In genomic region chr5:111512406-111513174, GRCh38 we compare ENCODE assay signal across 8 cellular contexts. TPM values are rescaled to one million over a fixed set of nuclear protein-coding genes. Genes with fewer than 3 reads are reported as not detected.
DNase-seq lines count a peak whose midpoint lies in the region; ATAC-seq and TF ChIP-seq lines count a peak whose summit lies in the region.

Gene STARD4 (minus strand): TSS chr5:111512535. CDS start chr5:111507433, 5,102 bp downstream.

- peak; percentile 95 for ATAC-seq in GM21717 (IDR thresholded peaks at IDR 0.05; ENCODE audit: unreplicated experiment)
- ATAC-seq in Panc1 = peak; percentile 99
- ATAC-seq in activated T-cell treated with anti-CD3 and anti-CD28 coated beads, Interleukin-2, amount 50 U/mL, for 4 hours = peak; percentile 94 to 96

- H3K27me3 ChIP-seq in Panc1 (ENCODE audit: control insufficient read depth, insufficient read depth, low read length) = no peaks in the 10 kb centered on the region; the same call in none of the 2 replicates
- H3K27me3 ChIP-seq in esophagus (ENCODE audit: control insufficient read depth in 1 of 2, insufficient read depth in 2 of 2, low read length in 2 of 2) = no peaks in the 10 kb centered on the region
- H3K27me3 ChIP-seq in mucosa of stomach (ENCODE audit: control insufficient read depth, insufficient read depth, low read length) = no peaks in the 10 kb centered on the region

- no peaks in the 10 kb centered on the region for H3K36me3 ChIP-seq in Panc1 (ENCODE audit: control insufficient read depth, insufficient read depth, low read length)
- no peaks in the 10 kb centered on the region for H3K36me3 ChIP-seq in esophagus (ENCODE audit: control insufficient read depth in 2 of 2, insufficient read depth in 2 of 2, low read length in 1 of 2)
- H3K36me3 ChIP-seq in mucosa of stomach (ENCODE audit: control insufficient read depth, insufficient read depth, low read length) = no peaks in the 10 kb centered on the region

- peak; percentile 87 for DNase-seq in DMS153 (lab: John Stamatoyannopoulos, UW)
- DNase-seq in KBM-7 = peak; percentile 98
- DNase-seq in Panc1 (ENCODE audit: low read depth, low spot score) = peak; percentile 69
- peak; percentile 91 for DNase-seq in activated T-cell treated with anti-CD3 and anti-CD28 coated beads, Interleukin-2, amount 50 U/mL, for 4 hours
- DNase-seq in stimulated activated CD8-positive, alpha-beta memory T cell treated with anti-CD3 and anti-CD28 coated beads, Interleukin-7, amount 100 ng/mL, for 1 hour (ENCODE audit: low read depth in 2 of 2) = peak; percentile 85 to 90

- no peaks in the 10 kb centered on the region for H3K9me3 Mint-ChIP-seq in activated T-cell treated with anti-CD3 and anti-CD28 coated beads, Interleukin-2, amount 50 U/mL, for 4 hours

- H3K4me3 ChIP-seq in Panc1 (ENCODE audit: low read depth in 2 of 2, low read length in 2 of 2) = peak within 1 kb of the TSS; percentile 78 to 92
- peak within 1 kb of the TSS; percentile 69 to 86 for H3K4me3 ChIP-seq in esophagus (ENCODE audit: low read depth in 1 of 2, low read length in 2 of 2)
- peak within 1 kb of the TSS; percentile 70 for H3K4me3 ChIP-seq in mucosa of stomach (ENCODE audit: low read length)

- no peaks in the 10 kb centered on the region for H3K27me3 Mint-ChIP-seq in activated T-cell treated with anti-CD3 and anti-CD28 coated beads, Interleukin-2, amount 50 U/mL, for 4 hours (ENCODE audit: low read depth)

- POLR2A ChIA-PET in Panc1 (lab: Charles Lee) = no interaction called here

- H3K36me3 Mint-ChIP-seq in activated T-cell treated with anti-CD3 and anti-CD28 coated beads, Interleukin-2, amount 50 U/mL, for 4 hours (ENCODE audit: insufficient read depth) = peaks cover 1% of the 10 kb centered on the region

- CTCF ChIA-PET in Panc1 (lab: Charles Lee) = no interaction called here

- TF ChIP-seq CTCF in Panc1 (IDR thresholded peaks at IDR 0.05) = no peak

- peak within 1 kb of the TSS; percentile 95 for H3K4me3 Mint-ChIP-seq in activated T-cell treated with anti-CD3 and anti-CD28 coated beads, Interleukin-2, amount 50 U/mL, for 4 hours

- TSS peak; percentile 96 for BruUV-seq in Panc1 (replicated peaks; lab: Mats Ljungman, UMichigan)

- peak within 1 kb of the TSS; percentile 93 for H3K9ac ChIP-seq in mucosa of stomach (ENCODE audit: low read length)

- peaks cover 39% of the 10 kb centered on the region for H3K4me1 Mint-ChIP-seq in activated T-cell treated with anti-CD3 and anti-CD28 coated beads, Interleukin-2, amount 50 U/mL, for 4 hours (ENCODE audit: low read depth)

- intact Hi-C loops in Panc1 (cut with micrococcal nuclease; ENCODE audit: unreplicated experiment) = no loop called here

- H3K9me3 ChIP-seq in Panc1 (ENCODE audit: control insufficient read depth, insufficient read depth, low read depth, low read length) (no peaks in the 10 kb centered on the region), esophagus (ENCODE audit: control insufficient read depth in 2 of 2, insufficient read depth in 1 of 2, low read depth in 1 of 2, low read length in 1 of 2) (no peaks in the 10 kb centered on the region), mucosa of stomach (ENCODE audit: control insufficient read depth, low read length) (no peaks in the 10 kb centered on the region)

- in situ Hi-C loops in KBM-7 (cut with MboI; ENCODE audit: low pct_unique_long_range_greater_than_20kb, low sequenced_read_pairs) (no loop called here), Panc1 (cut with HindIII; ENCODE audit: low pct_unique_long_range_greater_than_20kb, low sequenced_read_pairs) (no loop called here)

- H3K4me1 ChIP-seq in Panc1 (ENCODE audit: control insufficient read depth, insufficient read depth, low read length) (peaks cover 12% of the 10 kb centered on the region), esophagus (ENCODE audit: control insufficient read depth in 2 of 2, insufficient read depth in 2 of 2, low read length in 1 of 2) (no peaks in the 10 kb centered on the region), mucosa of stomach (ENCODE audit: control insufficient read depth, insufficient read depth, low read length) (peaks cover 13% of the 10 kb centered on the region)

- 0% methylated on average over 42 of the region's 42 CpGs for WGBS in esophagus, 2 donors

- H3K27ac ChIP-seq in Panc1 (ENCODE audit: low read length) = peak within 1 kb of the TSS; percentile 90
- peak within 1 kb of the TSS; percentile 84 to 90 for H3K27ac ChIP-seq in esophagus (ENCODE audit: low read depth in 2 of 2, low read length in 1 of 2)

RNA-seq across cellular contexts. Expression of gene STARD4, which starts in this region (rescaled TPM):
- total RNA-seq in Panc1 (2021; ENCODE audit: unreplicated experiment) = 26.0 TPM
- polyA plus RNA-seq in Panc1 (2012; ENCODE audit: insufficient read length) = 10.4 TPM
- 10 to 100 TPM; 22.2 to 26.5 (median 24.4) TPM for total RNA-seq in activated T-cell treated with anti-CD3 and anti-CD28 coated beads, Interleukin-2, amount 50 U/mL, for 4 hours
- polyA plus RNA-seq in esophagus = 1 to 10 TPM; 5.3 to 5.9 TPM

Comparison
In these comparisons a context has a peak if more than half of its experiments do, and no peak if none do; other contexts are left out.
1. Peak in every context shown above with its lines: DNase-seq, ATAC-seq, H3K4me3 ChIP-seq and H3K27ac ChIP-seq.